Comparison of ENCODE assay signal across 9 cellular contexts in genomic region chr3:111861396-111861795, GRCh38. TPM values are rescaled to one million over a fixed set of nuclear protein-coding genes. Genes with fewer than 3 reads are reported as not detected.
DNase-seq lines count a peak whose midpoint lies in the region; ATAC-seq, FAIRE-seq and TF ChIP-seq lines count a peak whose summit lies in the region.
"Had no signal": no experiment of that assay in that cellular context is flagged by ENCODE, and none has a peak within 500 bp of the region (broad histone marks: within the 10 kb centered on the region; RNA-seq: fewer than 3 reads in every experiment).

No MANE protein-coding gene starts in this region.

- H3K27me3 ChIP-seq in HUES64 (ENCODE audit: insufficient read depth, low read length) (peaks cover 46% of the 10 kb centered on the region), breast epithelium (no peaks in the 10 kb centered on the region), mucosa of rectum (ENCODE audit: control insufficient read depth in 2 of 2, insufficient read depth in 2 of 2, low read length in 2 of 2) (peaks cover 0 to 3% of the 10 kb centered on the region in 2 donors)

- no peak for TF ChIP-seq EP300 in A549 (IDR thresholded peaks at IDR 0.05)

- POLR2A ChIA-PET in A549 (lab: Yijun Ruan, JAX), result interaction anchor here (1.0 to 1.2 kb wide), 3 partner anchors 58 to 145 kb away, joined by 4 to 7 read pairs (median 6); no protein-coding TSS in a partner anchor

- DNase-seq in A549 (ENCODE audit: low read depth in 1 of 2, low spot score in 1 of 2) (no peak), breast epithelium (ENCODE audit: low spot score in 2 of 2) (no peak), NCI-H2081 (lab: John Stamatoyannopoulos, UW) (no peak)

- H3K4me3 ChIP-seq in A549 (peak overlapping the region; percentile 81), HUES64 (ENCODE audit: low read length) (peak overlapping the region; percentile 72), breast epithelium (peak overlapping the region; percentile 78 to 90 (median 86)), mucosa of rectum (ENCODE audit: low read length in 2 of 2) (peak overlapping the region in 1 of 2 donors; percentile 83)

- H3K36me3 ChIP-seq in HUES64 (ENCODE audit: insufficient read depth, low read length) (no peaks in the 10 kb centered on the region), breast epithelium (no peaks in the 10 kb centered on the region), mucosa of rectum (ENCODE audit: control insufficient read depth in 2 of 2, insufficient read depth in 2 of 2, low read length in 2 of 2) (no peaks in the 10 kb centered on the region)

- H3K4me2 ChIP-seq in A549, result peak overlapping the region; percentile 76

- WGBS in A549 (ENCODE audit: missing lambda C conversion rate), result 72% methylated on average over 7 of the region's 7 CpGs
- WGBS in HUES64, result 28% methylated on average over 6 of the region's 7 CpGs

- no peak for FAIRE-seq in A549 (lab: Jason Lieb, UNC)
- FAIRE-seq: G401.6 had no signal

- no peak for TF ChIP-seq RAD21 in A549 (conservative IDR thresholded peaks at IDR 0.05 in 1 of 2, IDR thresholded peaks at IDR 0.05 in 1 of 2)

- peak overlapping the region; percentile 91 to 99; a peak in 5 of 6 replicates for H3K27ac ChIP-seq in A549
- no peak overlapping the region for H3K27ac ChIP-seq in HUES64 (ENCODE audit: low read depth, low read length)
- peak overlapping the region; percentile 96 to 98 for H3K27ac ChIP-seq in breast epithelium
- H3K27ac ChIP-seq in mucosa of rectum (ENCODE audit: low read depth in 2 of 2, low read length in 2 of 2), result peak overlapping the region; percentile 64 to 81

- H3K9ac ChIP-seq in HUES64 (ENCODE audit: low read depth, low read length), result peak overlapping the region; percentile 32; the same call in 1 of the 2 replicates
- H3K9ac ChIP-seq in mucosa of rectum (ENCODE audit: low read depth in 1 of 2, low read length in 2 of 2), result no peak overlapping the region

- CTCF ChIA-PET in A549 (lab: Yijun Ruan, JAX), result interaction anchor here (0.7 to 12.6 kb wide), 14 partner anchors 12 to 283 kb away, joined by 3 to 289 read pairs (median 7); no protein-coding TSS in a partner anchor

- ATAC-seq in A549 (no peak), GM18505 (IDR thresholded peaks at IDR 0.05; ENCODE audit: unreplicated experiment) (no peak), HG03442 (IDR thresholded peaks at IDR 0.05; ENCODE audit: unreplicated experiment) (no peak), HG03097 (IDR thresholded peaks at IDR 0.05; ENCODE audit: low FRiP score, unreplicated experiment) (no peak)

- TF ChIP-seq POLR2A in A549 (IDR thresholded peaks at IDR 0.05; ENCODE audit: low read length), result no peak
- TF ChIP-seq POLR2A in breast epithelium (IDR thresholded peaks at IDR 0.05), result no peak
- no peak for TF ChIP-seq POLR2A in GM18505 (IDR thresholded peaks at IDR 0.05; ENCODE audit: borderline replicate concordance, extremely low read depth, insufficient read depth, insufficient read length)

- intact Hi-C loops in breast epithelium (cut with DNase I; ENCODE audit: low total_unique reads), result loop anchor here (10.0 kb wide), 1 partner anchor 147 kb away; no protein-coding TSS in a partner anchor

- peaks cover 58% of the 10 kb centered on the region for H3K4me1 ChIP-seq in A549
- peaks cover 52% of the 10 kb centered on the region for H3K4me1 ChIP-seq in HUES64 (ENCODE audit: insufficient read depth, low read length)
- H3K4me1 ChIP-seq in breast epithelium, result no peaks in the 10 kb centered on the region
- H3K4me1 ChIP-seq in mucosa of rectum (ENCODE audit: control insufficient read depth in 2 of 2, insufficient read depth in 2 of 2, low read length in 2 of 2), result peaks cover 3 to 8% of the 10 kb centered on the region in 2 donors

- TF ChIP-seq CTCF in A549 (IDR thresholded peaks at IDR 0.05) (no peak), breast epithelium (IDR thresholded peaks at IDR 0.05) (no peak)

- H3K9me3 ChIP-seq in A549, result no peaks in the 10 kb centered on the region
- H3K9me3 ChIP-seq in HUES64 (ENCODE audit: insufficient read depth, low read depth, low read length), result no peaks in the 10 kb centered on the region
- no peaks in the 10 kb centered on the region for H3K9me3 ChIP-seq in breast epithelium
- no peaks in the 10 kb centered on the region for H3K9me3 ChIP-seq in mucosa of rectum (ENCODE audit: control insufficient read depth in 2 of 2, low read length in 2 of 2)

TF ChIP-seq in A549, 52 proteins besides CTCF, POLR2A, EP300 and RAD21:
- no peak for TF ChIP-seq EHMT2 (IDR thresholded peaks at IDR 0.05; ENCODE audit: low read depth)
- no peak for TF ChIP-seq MAZ (IDR thresholded peaks at IDR 0.05; ENCODE audit: borderline replicate concordance, low read depth, low read length)
- no peak for TF ChIP-seq HOXB13 (CRISPR knock-in tag; IDR thresholded peaks at IDR 0.05; ENCODE audit: low read depth)
- no peak for TF ChIP-seq RFX5 (IDR thresholded peaks at IDR 0.05)
- TF ChIP-seq MAFK (IDR thresholded peaks at IDR 0.05; ENCODE audit: partially characterized antibody), result no peak
- no peak for TF ChIP-seq ZSCAN20 (CRISPR knock-in tag; IDR thresholded peaks at IDR 0.05)
- TF ChIP-seq REST (IDR thresholded peaks at IDR 0.05), result no peak
- no peak for TF ChIP-seq PHF8 (IDR thresholded peaks at IDR 0.05; ENCODE audit: borderline replicate concordance, low read depth)

RNA-seq across cellular contexts. Expression of gene PHLDB2, which starts 2.3 kb away (rescaled TPM):
- polyA plus RNA-seq in A549 (2011; rRNA removed), result 39.5 and 49.4 TPM in 2 replicates
- 6.7 and 8.0 TPM in 2 replicates for polyA plus RNA-seq in A549 (2012; cell fraction: cytosol; rRNA removed)
- 18.3 and 28.7 TPM in 2 replicates for polyA plus RNA-seq in A549 (2012; cell fraction: nucleus; rRNA removed)
- polyA plus RNA-seq in A549 (2017; fragmentation: RNase III; extraction: RNeasy Plus Mini Kit Qiagen cat#74134 plus additional on column Dnase treatment), result 50.6 to 59.7 TPM (median 56.5 TPM) in 3 replicates
- polyA minus RNA-seq in A549 (2011; rRNA and poly(A)+ RNA removed), result 71.1 and 91.9 TPM in 2 replicates
- 37.0 TPM for polyA plus RNA-seq in HUES64 (2013, experiment 1 of 2)
- polyA plus RNA-seq in HUES64 (2013, experiment 2 of 2), result 40.3 TPM
- 10 to 100 TPM; 53.1 to 94.4 (median 65.0) TPM for total RNA-seq in breast epithelium
